8 cellular contexts compared by ENCODE assay signal in the genomic region with DNA sequence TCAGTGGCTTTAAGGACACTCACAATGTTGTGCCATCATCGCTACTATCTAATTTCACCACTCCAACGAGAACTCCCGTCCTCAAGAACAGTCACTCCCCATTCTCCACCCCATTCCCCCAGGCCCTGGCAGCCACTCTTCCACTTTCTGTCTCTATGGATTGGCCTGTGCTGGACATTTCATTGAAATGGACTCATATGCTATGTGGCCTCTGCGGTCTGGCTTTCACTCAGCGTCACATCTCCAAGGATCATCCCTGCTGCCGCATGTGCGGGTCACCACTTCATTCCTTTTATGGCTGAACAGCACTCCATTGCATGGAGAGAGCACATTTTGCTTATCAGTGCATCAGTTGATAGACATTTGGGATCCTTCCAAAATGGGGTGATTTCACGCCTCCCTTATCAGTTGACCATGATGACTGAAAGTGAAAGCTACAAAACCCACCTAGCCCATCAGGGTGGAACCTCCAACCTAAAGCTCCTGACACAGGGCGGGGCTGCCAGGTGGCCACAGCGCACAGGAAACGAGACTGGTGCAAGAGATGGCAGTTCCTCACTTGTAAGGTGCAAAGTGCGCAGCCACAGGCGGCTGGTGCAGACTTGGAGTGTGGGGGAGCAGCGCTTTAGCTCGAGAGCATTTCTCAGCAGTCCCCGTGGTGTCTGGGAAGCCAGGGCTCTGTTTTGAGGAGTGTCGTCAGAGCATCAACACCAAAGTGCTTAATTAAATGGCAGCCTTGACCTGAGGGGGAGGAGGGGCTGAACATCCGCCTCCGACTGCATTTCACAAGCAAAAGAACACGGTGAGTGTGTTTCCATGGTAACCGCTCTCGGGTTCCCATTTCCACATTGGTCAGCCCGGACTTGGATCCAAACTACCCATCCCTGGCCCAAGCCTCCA. TPM values are rescaled to one million over a fixed set of nuclear protein-coding genes. Genes with fewer than 3 reads are reported as not detected.
DNase-seq lines count a peak whose midpoint lies in the region; ATAC-seq and TF ChIP-seq lines count a peak whose summit lies in the region.

No MANE protein-coding gene starts in this region.

- 69% methylated on average over 16 of the region's 23 CpGs for WGBS in right lobe of liver (ENCODE audit: insufficient coverage, low coverage, low lambda C conversion rate, missing lambda C conversion rate)
- 51 to 83% (median 70%) methylated on average over 22 to 23 of the region's 23 CpGs for WGBS in stomach, 5 donors

- H3K4me3 ChIP-seq in right lobe of liver (no peak overlapping the region), stomach (peak overlapping the region in 2 of 4 donors; percentile 22 to 31)

- H3K4me1 ChIP-seq in right lobe of liver (peaks cover 0 to 1% (median 0%) of the 10 kb centered on the region in 4 donors), stomach (peaks cover 32 to 65% (median 55%) of the 10 kb centered on the region in 4 donors)

- DNase-seq in NOMO-1 treated with dmso at 0.1 percent for 144 hours (lab: John Stamatoyannopoulos, UW; ENCODE audit: unreplicated experiment) = peak; percentile 88
- DNase-seq in activated gamma-delta T cell treated with Interleukin-2 at 50 U/mL for 16 hours = peak; percentile 79
- peak in 2 of 3 donors; percentile 58 to 78 for DNase-seq in right lobe of liver
- DNase-seq in stomach = peak; percentile 78
- no peak for DNase-seq in SKM-1 (lab: John Stamatoyannopoulos, UW; ENCODE audit: unreplicated experiment)
- DNase-seq in AG20443 (ENCODE audit: low spot score) = no peak

- TF ChIP-seq POLR2A in right lobe of liver (IDR thresholded peaks at IDR 0.05) (no peak), stomach (IDR thresholded peaks at IDR 0.05) (no peak)

- peak overlapping the region in 2 of 3 donors; percentile 29 to 71 for H3K27ac ChIP-seq in right lobe of liver
- peak overlapping the region; percentile 81 to 91 (median 85) for H3K27ac ChIP-seq in stomach

- no peak for TF ChIP-seq CTCF in right lobe of liver (IDR thresholded peaks at IDR 0.05)
- TF ChIP-seq CTCF in stomach (IDR thresholded peaks at IDR 0.05) = no peak

- H3K9me3 ChIP-seq in right lobe of liver = no peaks in the 10 kb centered on the region
- no peaks in the 10 kb centered on the region for H3K9me3 ChIP-seq in stomach

- no peaks in the 10 kb centered on the region for H3K36me3 ChIP-seq in right lobe of liver
- H3K36me3 ChIP-seq in stomach = peaks cover 0 to 21% (median 14%) of the 10 kb centered on the region in 4 donors

- intact Hi-C loops in right lobe of liver (cut with DNase I) (no loop called here), stomach (cut with DNase I; ENCODE audit: low total_unique reads) (no loop called here)

- no peaks in the 10 kb centered on the region for H3K27me3 ChIP-seq in right lobe of liver
- H3K27me3 ChIP-seq in stomach = no peaks in the 10 kb centered on the region

- TF ChIP-seq EP300 in stomach (IDR thresholded peaks at IDR 0.05) = no peak

- peak; percentile 81 for ATAC-seq in GM18861 (IDR thresholded peaks at IDR 0.05; ENCODE audit: unreplicated experiment)
- peak; percentile 86 for ATAC-seq in HG02678 (IDR thresholded peaks at IDR 0.05; ENCODE audit: unreplicated experiment)
- ATAC-seq in right lobe of liver = peak; percentile 27 to 59 (median 44)

RNA-seq across cellular contexts. Expression of a gene that starts 23.8 kb away (rescaled TPM):
- total RNA-seq in right lobe of liver (10 to 100 TPM; 12.4 to 51.0 (median 18.6) TPM), stomach (100 to 1,000 TPM in 3 of 5 donors, 10 to 100 TPM in 2; 40.3 to 184 (median 173) TPM)
- polyA plus RNA-seq in stomach = 100 to 1,000 TPM in 2 of 3 donors, 10 to 100 TPM in 1; 52.7 to 187 (median 184) TPM

RNA-seq across cellular contexts. Expression of a gene that starts 54.2 kb away (rescaled TPM):
- 10 to 100 TPM; 20.1 to 31.3 (median 21.9) TPM for total RNA-seq in right lobe of liver
- total RNA-seq in stomach = 10 to 100 TPM; 29.5 to 62.4 (median 43.7) TPM
- 10 to 100 TPM; 10.5 to 14.3 (median 13.6) TPM for polyA plus RNA-seq in stomach

Comparison
In these comparisons a context has a peak if more than half of its experiments do, and no peak if none do; other contexts are left out.
1. DNase-seq: peak in NOMO-1 treated with dmso at 0.1 percent for 144 hours (single experiment), activated gamma-delta T cell treated with Interleukin-2 at 50 U/mL for 16 hours (single experiment), right lobe of liver (2 of 3) and stomach (single experiment); none in SKM-1 (single experiment) and AG20443 (single experiment).
2. Peak in every context shown above with its lines, with median percentiles within 50 percentile points of each other: ATAC-seq.